Comparison of ENCODE assay signal across 8 cellular contexts in the genomic region with DNA sequence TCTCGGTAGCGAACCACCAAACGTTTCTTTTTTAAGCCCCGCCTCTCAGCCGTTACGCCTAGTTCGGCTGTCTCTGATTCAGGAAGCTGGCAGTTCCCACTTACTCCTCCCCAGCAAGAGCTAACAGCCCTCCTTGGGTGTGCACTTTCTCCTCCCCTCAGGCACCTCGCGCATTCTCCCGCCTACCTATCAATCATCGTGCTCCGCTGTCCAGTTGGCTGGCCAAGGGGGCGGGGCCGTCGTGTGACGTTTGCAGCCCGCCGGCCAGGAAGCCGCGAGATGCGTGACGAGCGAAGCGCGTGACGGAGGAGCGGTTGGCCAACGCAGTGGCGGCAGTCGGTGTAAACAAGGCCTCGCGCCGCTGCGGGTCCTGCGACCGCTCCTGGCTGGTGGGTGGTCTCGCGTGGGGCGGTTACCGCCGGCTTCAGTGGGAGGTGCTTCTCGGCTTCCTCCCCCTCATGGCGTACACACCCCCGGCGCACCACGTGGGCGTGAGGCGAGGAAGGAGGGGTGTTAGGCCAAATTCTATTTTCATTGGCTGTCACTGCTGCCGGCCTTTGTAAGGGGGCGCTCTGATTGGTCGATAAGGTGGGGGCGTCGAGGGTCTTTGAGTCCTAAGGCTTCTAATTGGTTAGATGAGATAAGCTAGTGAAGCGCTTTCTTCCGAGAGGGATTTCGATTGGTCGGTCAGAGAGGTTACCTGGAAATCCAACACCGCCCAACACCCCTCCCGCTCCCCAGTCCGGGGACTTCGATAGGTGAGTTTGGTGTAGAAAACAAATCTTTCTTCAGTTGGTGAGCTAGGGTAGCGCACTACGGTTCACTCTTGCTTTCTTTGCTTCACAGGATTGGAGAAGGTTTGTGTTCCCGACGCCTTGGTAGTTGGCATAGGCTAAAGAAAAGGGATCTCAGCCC. TPM values are rescaled to one million over a fixed set of nuclear protein-coding genes. Genes with fewer than 3 reads are reported as not detected.
DNase-seq lines count a peak whose midpoint lies in the region; ATAC-seq and TF ChIP-seq lines count a peak whose summit lies in the region.

A gene (plus strand): TSS at position 242 of the 915 bp plus-strand sequence. CDS start 818 bp downstream, outside the sequence.
A gene (minus strand): TSS at position 414 of the 915 bp plus-strand sequence. CDS start 32,101 bp downstream, outside the sequence.

- intact Hi-C loops in spleen (cut with DNase I; ENCODE audit: low total_unique reads), result no loop called here

- peaks cover 29% of the 10 kb centered on the region for H3K4me1 Mint-ChIP-seq in central memory CD8-positive, alpha-beta T cell

- H3K9me3 ChIP-seq in spleen, result no peaks in the 10 kb centered on the region

- peak in 2 of 3 donors; percentile 6 to 42 for TF ChIP-seq POLR2A in spleen (IDR thresholded peaks at IDR 0.05)

- TF ChIP-seq CTCF in AG09319 (IDR thresholded peaks at IDR 0.05; ENCODE audit: low read depth, low read length) (no peak), spleen (IDR thresholded peaks at IDR 0.05 in 8 of 11, conservative IDR thresholded peaks at IDR 0.05 in 3 of 11) (peak in 4 of 11 experiments; percentile 4 to 28 (median 17))

- peak; percentile 99 for DNase-seq in AG09319 (ENCODE audit: extremely low read depth, low read depth)
- DNase-seq in NCI-H345 treated with DMSO at 0.1 percent for 48 hours (lab: John Stamatoyannopoulos, UW; ENCODE audit: unreplicated experiment), result peak; percentile 98
- peak; percentile 97 for DNase-seq in activated CD4-positive, CD25-positive, alpha-beta regulatory T cell treated with anti-CD3 and anti-CD28 coated beads, Interleukin-2, amount 50 U/mL, for 16 hours (ENCODE audit: low read depth, low spot score)
- peak; percentile 97 to 99 for DNase-seq in central memory CD8-positive, alpha-beta T cell (ENCODE audit: low spot score in 2 of 2)
- DNase-seq in iris pigment epithelial cell (ENCODE audit: low read depth), result peak; percentile 100
- DNase-seq in spleen, result peak; percentile 99

- H3K4me3 Mint-ChIP-seq in central memory CD8-positive, alpha-beta T cell, result peak within 1 kb of the TSS; percentile 93

- H3K36me3 ChIP-seq in spleen, result peaks cover 3 to 33% (median 28%) of the 10 kb centered on the region in 6 donors

- no peaks in the 10 kb centered on the region for H3K9me3 Mint-ChIP-seq in central memory CD8-positive, alpha-beta T cell

- H3K27ac ChIP-seq in spleen, result peak within 1 kb of the TSS; percentile 97 to 100 (median 98)

- peak within 1 kb of the TSS; percentile 97 for H3K27ac Mint-ChIP-seq in central memory CD8-positive, alpha-beta T cell (ENCODE audit: low read depth)

- H3K4me3 ChIP-seq in spleen, result peak within 1 kb of the TSS; percentile 60 to 85 (median 76)

- H3K27me3 Mint-ChIP-seq in central memory CD8-positive, alpha-beta T cell, result no peaks in the 10 kb centered on the region

- 0% methylated on average over 38 to 65 of the region's 65 CpGs for WGBS in spleen, 5 donors

- peaks cover 23 to 64% (median 47%) of the 10 kb centered on the region in 6 donors for H3K4me1 ChIP-seq in spleen

- peaks cover 33% of the 10 kb centered on the region for H3K36me3 Mint-ChIP-seq in central memory CD8-positive, alpha-beta T cell (ENCODE audit: insufficient read depth)

- H3K27me3 ChIP-seq in spleen (replicated peaks in 1 of 7), result no peaks in the 10 kb centered on the region

- ATAC-seq in GM19035 (IDR thresholded peaks at IDR 0.05; ENCODE audit: unreplicated experiment) (peak; percentile 81), HG03342 (IDR thresholded peaks at IDR 0.05; ENCODE audit: unreplicated experiment) (peak; percentile 86)
- ATAC-seq in central memory CD8-positive, alpha-beta T cell (replicated peaks; ENCODE audit: extremely low read depth, poor library complexity, severe bottlenecking), result peak; percentile 87

RNA-seq across cellular contexts. Expression of the first gene that starts in this region (rescaled TPM):
- 100 to 1,000 TPM in 2 of 7 donors, 10 to 100 TPM in 5; 73.8 to 110 (median 80.9) TPM for total RNA-seq in spleen
- 10 to 100 TPM; 28.7 to 42.5 (median 32.4) TPM for polyA plus RNA-seq in spleen

RNA-seq across cellular contexts. Expression of the second gene that starts in this region (rescaled TPM):
- 1 to 10 TPM; 2.0 to 7.8 (median 4.2) TPM for total RNA-seq in spleen
- 1 to 10 TPM; 2.7 to 4.7 (median 3.7) TPM for polyA plus RNA-seq in spleen

Comparison
In these comparisons a context has a peak if more than half of its experiments do, and no peak if none do; other contexts are left out.
1. Peak in every context shown above with its lines: DNase-seq, ATAC-seq, H3K4me3 ChIP-seq and H3K27ac ChIP-seq.